21 cellular contexts compared by ENCODE assay signal in the genomic region with DNA sequence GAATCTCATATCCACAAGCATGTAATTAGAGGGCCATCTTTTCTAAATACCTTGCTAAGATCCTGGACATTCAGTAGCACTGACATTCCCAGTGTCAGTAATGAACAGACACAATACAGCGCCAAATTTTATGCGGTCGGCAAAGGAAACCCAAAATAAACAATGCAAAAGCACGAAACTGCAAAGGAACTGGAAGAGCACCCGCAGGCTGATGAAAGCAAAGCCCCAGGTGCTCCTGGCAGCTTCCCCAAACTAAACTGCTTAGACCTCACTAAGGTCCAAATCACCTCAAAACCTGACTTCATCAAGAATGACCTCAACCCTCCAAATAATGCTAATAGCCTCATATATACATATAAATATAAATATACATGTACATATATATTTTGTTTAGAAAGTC.
DNase-seq lines count a peak whose midpoint lies in the region; ATAC-seq, FAIRE-seq and TF ChIP-seq lines count a peak whose summit lies in the region.
"Had no signal": no experiment of that assay in that cellular context is flagged by ENCODE, and none has a peak within 500 bp of the region (broad histone marks: within the 10 kb centered on the region; RNA-seq: fewer than 3 reads in every experiment).

No MANE protein-coding gene starts in this region.

- no peak overlapping the region for H3K18ac ChIP-seq in H1 (ENCODE audit: extremely low read depth, low read length)

- H3F3A ChIP-seq in OCI-LY1 (ENCODE audit: insufficient read depth, low read length) = no peaks in the 10 kb centered on the region

- no peak overlapping the region for H3K4me3 ChIP-seq in LNCaP clone FGC (ENCODE audit: low read depth, low read length)
- no peak overlapping the region for H3K4me3 ChIP-seq in OCI-LY1 (ENCODE audit: low read depth, low read length, poor library complexity, severe bottlenecking)
- H3K4me3 ChIP-seq in H1 (ENCODE audit: extremely low read depth in 1 of 4, insufficient read depth in 2 of 4, low read depth in 3 of 4, low read length in 4 of 4) = no peak overlapping the region
- H3K4me3 ChIP-seq in upper lobe of right lung = no peak overlapping the region
- H3K4me3 ChIP-seq: A549; BLaER1 treated with 17β-estradiol and CSF1 and Interleukin-3, amounts not matched to agents 10 nM and 100 nM had no signal

- POLR2A ChIA-PET in H1 (lab: Charles Lee; ENCODE audit: partially characterized antibody) = interaction anchor here (0.5 kb wide), 1 partner anchor 162 kb away, joined by 3 read pairs; no protein-coding TSS in a partner anchor

- H2BK5ac ChIP-seq in H1 (ENCODE audit: low read depth, low read length) = no peak overlapping the region

- H4K8ac ChIP-seq in H1 (ENCODE audit: extremely low read depth, insufficient read depth, low read length) = no peak overlapping the region

- peak; percentile 64 for DNase-seq in LNCaP clone FGC (ENCODE audit: low read depth)
- no peak for DNase-seq in H1 (ENCODE audit: low read depth in 1 of 2, low spot score in 2 of 2)
- no peak for DNase-seq in upper lobe of right lung
- DNase-seq in H4 (ENCODE audit: low spot score) = no peak
- DNase-seq: 8988T; ACHN; AML-193; BE2C; Calu3; CD4-positive, alpha-beta memory T cell; COR-L47; DMS153; DND-41; GOT3; H9 had no signal

- no peak overlapping the region for H3K56ac ChIP-seq in H1 (replicated peaks; ENCODE audit: insufficient read length, low read depth, low read length)

- H3K4me2 ChIP-seq in OCI-LY1 (ENCODE audit: low read length) (peak overlapping the region; percentile 10; the same call in 1 of the 2 replicates), H1 (ENCODE audit: insufficient read depth in 1 of 2, low read depth in 2 of 2, low read length in 2 of 2) (no peak overlapping the region)
- H3K4me2 ChIP-seq: A549; BLaER1 treated with 17β-estradiol and CSF1 and Interleukin-3, amounts not matched to agents 10 nM and 100 nM had no signal

- FAIRE-seq in H1 (lab: Jason Lieb, UNC) = no peak
- FAIRE-seq: A549, GM12892 had no signal

- peak overlapping the region; percentile 36 for H4K91ac ChIP-seq in H1 (replicated peaks; ENCODE audit: insufficient read length, low read length)

- no peak for TF ChIP-seq POLR2A in H1 (IDR thresholded peaks at IDR 0.05; ENCODE audit: control extremely low read depth in 1 of 2, low read depth in 2 of 2, low read length in 2 of 2)

- no peak overlapping the region for H3K4ac ChIP-seq in H1 (replicated peaks; ENCODE audit: insufficient read length, low read depth, low read length)

- no peak overlapping the region for H2BK20ac ChIP-seq in H1 (ENCODE audit: low read length)

- 0 out of 2 replicates have a peak, but pooled peaks cover 2% of the 10 kb centered on the region for H3K79me1 ChIP-seq in H1 (ENCODE audit: low read depth, low read length)

- no peak overlapping the region for H3K23ac ChIP-seq in H1 (ENCODE audit: insufficient read length)

- intact Hi-C loops in upper lobe of right lung (cut with DNase I) = no loop called here

- H3K79me2 ChIP-seq in OCI-LY1 (ENCODE audit: insufficient read depth, low read length) (no peaks in the 10 kb centered on the region), H1 (ENCODE audit: control insufficient read depth in 1 of 2, insufficient read depth in 2 of 2, low read length in 2 of 2) (no peaks in the 10 kb centered on the region)

- TF ChIP-seq CTCF in LNCaP clone FGC (IDR thresholded peaks at IDR 0.05; ENCODE audit: control insufficient read depth, extremely low read depth, insufficient read depth) (no peak), OCI-LY1 (IDR thresholded peaks at IDR 0.05; ENCODE audit: low read length) (no peak), H1 (IDR thresholded peaks at IDR 0.05; ENCODE audit: control extremely low read depth in 1 of 3, insufficient read depth in 1 of 3, low read depth in 1 of 3, low read length in 3 of 3) (no peak), upper lobe of right lung (IDR thresholded peaks at IDR 0.05) (no peak)

- H3K23me2 ChIP-seq in H1 (ENCODE audit: low read depth, low read length) = no peaks in the 10 kb centered on the region

- H3K4me1 ChIP-seq in OCI-LY1 (ENCODE audit: insufficient read depth, low read length, severe bottlenecking) (peaks cover 79% of the 10 kb centered on the region), H1 (replicated peaks in 1 of 4; ENCODE audit: control insufficient read depth in 3 of 4, insufficient read depth in 4 of 4, low read length in 3 of 4) (no peaks in the 10 kb centered on the region), upper lobe of right lung (no peaks in the 10 kb centered on the region)
- H3K4me1 ChIP-seq: A549; BE2C; BLaER1 treated with 17β-estradiol and CSF1 and Interleukin-3, amounts not matched to agents 10 nM and 100 nM had no signal

- no peak overlapping the region for H2BK12ac ChIP-seq in H1 (ENCODE audit: low read depth, low read length)

- H3K27ac ChIP-seq in OCI-LY1 (ENCODE audit: low read depth, low read length, poor library complexity, severe bottlenecking) (peak overlapping the region; percentile 76), H1 (ENCODE audit: low read depth, low read length) (no peak overlapping the region), upper lobe of right lung (no peak overlapping the region)
- H3K27ac ChIP-seq: A549; BLaER1 treated with 17β-estradiol and CSF1 and Interleukin-3, amounts not matched to agents 10 nM and 100 nM had no signal

- H3K36me3 ChIP-seq in OCI-LY1 (ENCODE audit: insufficient read depth, low read length) (peaks cover 74% of the 10 kb centered on the region), H1 (ENCODE audit: control insufficient read depth in 2 of 4, insufficient read depth in 4 of 4, low read length in 3 of 4) (peaks cover 0 to 26% (median 17%) of the 10 kb centered on the region in 4 experiments; a peak in 3 of 8 replicates), upper lobe of right lung (no peaks in the 10 kb centered on the region)

- H3K27me3 ChIP-seq in OCI-LY1 (ENCODE audit: insufficient read depth, low read length) (no peaks in the 10 kb centered on the region), H1 (replicated peaks in 1 of 4; ENCODE audit: control insufficient read depth in 3 of 4, extremely low read depth in 1 of 4, insufficient read depth in 3 of 4, low read length in 3 of 4) (no peaks in the 10 kb centered on the region), upper lobe of right lung (no peaks in the 10 kb centered on the region)
- H3K27me3 ChIP-seq: BE2C; BLaER1 treated with 17β-estradiol and CSF1 and Interleukin-3, amounts not matched to agents 10 nM and 100 nM had no signal

- H3K9me2 ChIP-seq in OCI-LY1 (ENCODE audit: low read depth, low read length) = no peaks in the 10 kb centered on the region

- H3K9ac ChIP-seq in OCI-LY1 (ENCODE audit: low read length) = no peak overlapping the region
- no peak overlapping the region for H3K9ac ChIP-seq in H1 (replicated peaks in 1 of 4; ENCODE audit: extremely low read depth in 1 of 4, low read depth in 3 of 4, low read length in 3 of 4)
- H3K9ac ChIP-seq: BLaER1 treated with 17β-estradiol and CSF1 and Interleukin-3, amounts not matched to agents 10 nM and 100 nM had no signal

- 94% methylated on average over 5 of the region's 5 CpGs; no CpG with 5 or more reads in 1 of the 2 experiments for WGBS in H1 (ENCODE audit: extremely low coverage in 1 of 2, insufficient coverage in 1 of 2, insufficient read length in 1 of 2, insufficient replicate concordance in 2 of 2, low coverage in 1 of 2, low lambda C conversion rate in 2 of 2, missing lambda C conversion rate in 1 of 2), 2 experiments

- H3K9me3 ChIP-seq in OCI-LY1 (ENCODE audit: low read length) = no peaks in the 10 kb centered on the region
- no peaks in the 10 kb centered on the region for H3K9me3 ChIP-seq in H1 (ENCODE audit: insufficient read depth in 2 of 2, low read depth in 1 of 2, low read length in 1 of 2)
- no peaks in the 10 kb centered on the region for H3K9me3 ChIP-seq in upper lobe of right lung
- H3K9me3 ChIP-seq: A549; BE2C; BLaER1 treated with 17β-estradiol and CSF1 and Interleukin-3, amounts not matched to agents 10 nM and 100 nM had no signal

- TF ChIP-seq EP300 in H1 (IDR thresholded peaks at IDR 0.05; ENCODE audit: borderline replicate concordance in 1 of 2, low read depth in 2 of 2, low read length in 2 of 2) = no peak

- H2AK5ac ChIP-seq in H1 (ENCODE audit: low read depth, low read length) = no peak overlapping the region

- H4K5ac ChIP-seq in H1 (ENCODE audit: insufficient read length, low read depth, low read length) = no peak overlapping the region

- H2BK120ac ChIP-seq in H1 (replicated peaks; ENCODE audit: low read depth, low read length) = no peak overlapping the region

- TF ChIP-seq RAD21 in H1 (IDR thresholded peaks at IDR 0.05 in 1 of 2, conservative IDR thresholded peaks at IDR 0.05 in 1 of 2; ENCODE audit: low read depth in 2 of 2, low read length in 2 of 2) = no peak

- H4K20me1 ChIP-seq in OCI-LY1 (ENCODE audit: insufficient read depth, low read length) (no peaks in the 10 kb centered on the region), H1 (replicated peaks in 1 of 2; ENCODE audit: control insufficient read depth in 1 of 2, insufficient read depth in 2 of 2, low read length in 2 of 2) (no peaks in the 10 kb centered on the region)
- H4K20me1 ChIP-seq: BLaER1 treated with 17β-estradiol and CSF1 and Interleukin-3, amounts not matched to agents 10 nM and 100 nM had no signal

- no peak overlapping the region for H3K14ac ChIP-seq in H1 (ENCODE audit: insufficient read length)

- H2AFZ ChIP-seq in OCI-LY1 (ENCODE audit: low read length) (no peak overlapping the region), H1 (ENCODE audit: low read length) (no peak overlapping the region)

- H2BK15ac ChIP-seq in H1 (ENCODE audit: low read length) = no peak overlapping the region

- ATAC-seq in HG03432 (IDR thresholded peaks at IDR 0.05; ENCODE audit: unreplicated experiment) = no peak
- ATAC-seq in upper lobe of right lung = no peak
- ATAC-seq: A549, HCT116 had no signal

- CTCF ChIA-PET in H1 (lab: Charles Lee; ENCODE audit: partially characterized antibody) = interaction anchor here (0.8 to 1.1 kb wide), 2 partner anchors 9 to 97 kb away, joined by 3 read pairs; no protein-coding TSS in a partner anchor

TF ChIP-seq in H1, 55 proteins besides CTCF, POLR2A, EP300 and RAD21 (continues in another document):
- TF ChIP-seq TBP (IDR thresholded peaks at IDR 0.05; ENCODE audit: low read depth, low read length) (no peak), BACH1 (IDR thresholded peaks at IDR 0.05; ENCODE audit: low read length) (no peak), SP4 (IDR thresholded peaks at IDR 0.05; ENCODE audit: low read length) (no peak), NRF1 (IDR thresholded peaks at IDR 0.05; ENCODE audit: low read depth, low read length) (no peak), CBX8 (IDR thresholded peaks at IDR 0.05; ENCODE audit: borderline replicate concordance, low read depth, low read length) (no peak), SP1 (IDR thresholded peaks at IDR 0.05; ENCODE audit: low read depth, low read length) (no peak)
- TF ChIP-seq, protein P1, sequence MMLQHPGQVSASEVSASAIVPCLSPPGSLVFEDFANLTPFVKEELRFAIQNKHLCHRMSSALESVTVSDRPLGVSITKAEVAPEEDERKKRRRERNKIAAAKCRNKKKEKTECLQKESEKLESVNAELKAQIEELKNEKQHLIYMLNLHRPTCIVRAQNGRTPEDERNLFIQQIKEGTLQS (IDR thresholded peaks at IDR 0.05; ENCODE audit: insufficient read depth, low read depth, low read length) = no peak
